Comparison of ENCODE assay signal across 1 cellular context in the genomic region with DNA sequence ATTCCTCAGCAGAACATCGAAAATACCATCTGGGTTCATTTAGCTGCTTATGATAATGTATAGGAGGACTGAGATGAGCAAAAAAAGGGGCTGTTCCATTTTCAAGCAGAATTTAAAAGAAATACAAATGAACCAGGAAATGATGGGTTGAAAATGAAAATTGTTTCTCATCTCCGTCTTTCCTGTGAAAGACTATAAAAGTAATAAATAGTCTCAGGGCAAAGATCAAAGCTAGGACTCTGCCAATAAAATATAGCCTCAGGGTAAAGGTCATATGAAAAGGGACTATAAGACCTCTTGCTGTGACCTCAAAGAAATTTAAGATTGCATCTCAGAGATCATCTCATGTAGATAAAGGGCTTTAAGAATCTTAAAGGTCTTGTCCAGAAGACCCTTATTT.
TF ChIP-seq lines count a peak whose summit lies in the region.

No MANE protein-coding gene starts in this region.

TF ChIP-seq in GM23338, 12 proteins besides CTCF, POLR2A, EP300 and RAD21 (continued from another document):
- TF ChIP-seq ZNF331 (CRISPR knock-in tag; IDR thresholded peaks at IDR 0.05; ENCODE audit: low read depth) (no peak), ZNF114 (CRISPR knock-in tag; IDR thresholded peaks at IDR 0.05) (no peak), POLR2AphosphoS5 (IDR thresholded peaks at IDR 0.05; ENCODE audit: low read depth) (no peak), JUNB (IDR thresholded peaks at IDR 0.05; ENCODE audit: unreplicated experiment) (no peak), CREB1 (CRISPR knock-in tag; IDR thresholded peaks at IDR 0.05; ENCODE audit: low read depth) (no peak), STAT1 (IDR thresholded peaks at IDR 0.05; ENCODE audit: unreplicated experiment) (no peak)
- TF ChIP-seq, protein P1, sequence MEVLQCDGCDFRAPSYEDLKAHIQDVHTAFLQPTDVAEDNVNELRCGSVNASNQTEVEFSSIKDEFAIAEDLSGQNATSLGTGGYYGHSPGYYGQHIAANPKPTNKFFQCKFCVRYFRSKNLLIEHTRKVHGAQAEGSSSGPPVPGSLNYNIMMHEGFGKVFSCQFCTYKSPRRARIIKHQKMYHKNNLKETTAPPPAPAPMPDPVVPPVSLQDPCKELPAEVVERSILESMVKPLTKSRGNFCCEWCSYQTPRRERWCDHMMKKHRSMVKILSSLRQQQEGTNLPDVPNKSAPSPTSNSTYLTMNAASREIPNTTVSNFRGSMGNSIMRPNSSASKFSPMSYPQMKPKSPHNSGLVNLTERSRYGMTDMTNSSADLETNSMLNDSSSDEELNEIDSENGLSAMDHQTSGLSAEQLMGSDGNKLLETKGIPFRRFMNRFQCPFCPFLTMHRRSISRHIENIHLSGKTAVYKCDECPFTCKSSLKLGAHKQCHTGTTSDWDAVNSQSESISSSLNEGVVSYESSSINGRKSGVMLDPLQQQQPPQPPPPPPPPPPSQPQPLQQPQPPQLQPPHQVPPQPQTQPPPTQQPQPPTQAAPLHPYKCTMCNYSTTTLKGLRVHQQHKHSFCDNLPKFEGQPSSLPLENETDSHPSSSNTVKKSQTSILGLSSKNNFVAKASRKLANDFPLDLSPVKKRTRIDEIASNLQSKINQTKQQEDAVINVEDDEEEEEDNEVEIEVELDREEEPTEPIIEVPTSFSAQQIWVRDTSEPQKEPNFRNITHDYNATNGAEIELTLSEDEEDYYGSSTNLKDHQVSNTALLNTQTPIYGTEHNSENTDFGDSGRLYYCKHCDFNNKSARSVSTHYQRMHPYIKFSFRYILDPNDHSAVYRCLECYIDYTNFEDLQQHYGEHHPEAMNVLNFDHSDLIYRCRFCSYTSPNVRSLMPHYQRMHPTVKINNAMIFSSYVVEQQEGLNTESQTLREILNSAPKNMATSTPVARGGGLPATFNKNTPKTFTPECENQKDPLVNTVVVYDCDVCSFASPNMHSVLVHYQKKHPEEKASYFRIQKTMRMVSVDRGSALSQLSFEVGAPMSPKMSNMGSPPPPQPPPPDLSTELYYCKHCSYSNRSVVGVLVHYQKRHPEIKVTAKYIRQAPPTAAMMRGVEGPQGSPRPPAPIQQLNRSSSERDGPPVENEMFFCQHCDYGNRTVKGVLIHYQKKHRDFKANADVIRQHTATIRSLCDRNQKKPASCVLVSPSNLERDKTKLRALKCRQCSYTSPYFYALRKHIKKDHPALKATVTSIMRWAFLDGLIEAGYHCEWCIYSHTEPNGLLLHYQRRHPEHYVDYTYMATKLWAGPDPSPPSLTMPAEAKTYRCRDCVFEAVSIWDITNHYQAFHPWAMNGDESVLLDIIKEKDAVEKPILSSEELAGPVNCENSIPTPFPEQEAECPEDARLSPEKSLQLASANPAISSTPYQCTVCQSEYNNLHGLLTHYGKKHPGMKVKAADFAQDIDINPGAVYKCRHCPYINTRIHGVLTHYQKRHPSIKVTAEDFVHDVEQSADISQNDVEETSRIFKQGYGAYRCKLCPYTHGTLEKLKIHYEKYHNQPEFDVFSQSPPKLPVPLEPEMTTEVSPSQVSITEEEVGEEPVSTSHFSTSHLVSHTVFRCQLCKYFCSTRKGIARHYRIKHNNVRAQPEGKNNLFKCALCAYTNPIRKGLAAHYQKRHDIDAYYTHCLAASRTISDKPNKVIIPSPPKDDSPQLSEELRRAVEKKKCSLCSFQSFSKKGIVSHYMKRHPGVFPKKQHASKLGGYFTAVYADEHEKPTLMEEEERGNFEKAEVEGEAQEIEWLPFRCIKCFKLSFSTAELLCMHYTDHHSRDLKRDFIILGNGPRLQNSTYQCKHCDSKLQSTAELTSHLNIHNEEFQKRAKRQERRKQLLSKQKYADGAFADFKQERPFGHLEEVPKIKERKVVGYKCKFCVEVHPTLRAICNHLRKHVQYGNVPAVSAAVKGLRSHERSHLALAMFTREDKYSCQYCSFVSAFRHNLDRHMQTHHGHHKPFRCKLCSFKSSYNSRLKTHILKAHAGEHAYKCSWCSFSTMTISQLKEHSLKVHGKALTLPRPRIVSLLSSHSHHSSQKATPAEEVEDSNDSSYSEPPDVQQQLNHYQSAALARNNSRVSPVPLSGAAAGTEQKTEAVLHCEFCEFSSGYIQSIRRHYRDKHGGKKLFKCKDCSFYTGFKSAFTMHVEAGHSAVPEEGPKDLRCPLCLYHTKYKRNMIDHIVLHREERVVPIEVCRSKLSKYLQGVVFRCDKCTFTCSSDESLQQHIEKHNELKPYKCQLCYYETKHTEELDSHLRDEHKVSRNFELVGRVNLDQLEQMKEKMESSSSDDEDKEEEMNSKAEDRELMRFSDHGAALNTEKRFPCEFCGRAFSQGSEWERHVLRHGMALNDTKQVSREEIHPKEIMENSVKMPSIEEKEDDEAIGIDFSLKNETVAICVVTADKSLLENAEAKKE (CRISPR knock-in tag; IDR thresholded peaks at IDR 0.05), result no peak
